Comparison of ENCODE assay signal across 19 cellular contexts in genomic region chr1:53943090-53943489, GRCh38. TPM values are rescaled to one million over a fixed set of nuclear protein-coding genes. Genes with fewer than 3 reads are reported as not detected.
DNase-seq lines count a peak whose midpoint lies in the region; ATAC-seq lines count a peak whose summit lies in the region.
"Had no signal": no experiment of that assay in that cellular context is flagged by ENCODE, and none has a peak within 500 bp of the region (broad histone marks: within the 10 kb centered on the region; RNA-seq: fewer than 3 reads in every experiment).

No MANE protein-coding gene starts in this region.

- H3K27ac ChIP-seq in CD4-positive, CD25-positive, alpha-beta regulatory T cell (ENCODE audit: insufficient read depth, low read length, poor library complexity, severe bottlenecking), result no peak overlapping the region
- H3K27ac ChIP-seq in CD8-positive, alpha-beta memory T cell (ENCODE audit: low read depth, low read length), result no peak overlapping the region
- no peak overlapping the region for H3K27ac ChIP-seq in naive thymus-derived CD4-positive, alpha-beta T cell (ENCODE audit: low read depth, low read length)
- H3K27ac ChIP-seq: hepatocyte, RWPE1, stomach had no signal

- H3K4me1 ChIP-seq in CD4-positive, CD25-positive, alpha-beta regulatory T cell (ENCODE audit: control insufficient read depth, insufficient read depth, low read length, poor library complexity, severe bottlenecking), result peaks cover 37% of the 10 kb centered on the region
- H3K4me1 ChIP-seq in CD8-positive, alpha-beta memory T cell (ENCODE audit: insufficient read depth, low read length), result peaks cover 38% of the 10 kb centered on the region
- H3K4me1 ChIP-seq in naive thymus-derived CD4-positive, alpha-beta T cell (ENCODE audit: control insufficient read depth in 2 of 2, insufficient read depth in 2 of 2, low read length in 2 of 2), result peaks cover 17 to 34% of the 10 kb centered on the region in 2 donors

- peaks cover 13% of the 10 kb centered on the region for H3K36me3 Mint-ChIP-seq in CD4-positive, CD25-positive, alpha-beta regulatory T cell
- peaks cover 4 to 20% (median 7%) of the 10 kb centered on the region in 3 donors for H3K36me3 Mint-ChIP-seq in CD8-positive, alpha-beta memory T cell
- peaks cover 46% of the 10 kb centered on the region for H3K36me3 Mint-ChIP-seq in activated T-helper 2 cell treated with anti-CD3 and anti-CD28 coated beads, Interferon-gamma antibody, Interleukin-2, Interleukin-4, amounts not matched to agents 10 μg/mL and 5 μg/mL and 100 μg/mL, durations not matched to agents 14 hours and 24 hours and 36 hours (ENCODE audit: low read depth)
- peaks cover 0 to 29% (median 9%) of the 10 kb centered on the region in 5 donors for H3K36me3 Mint-ChIP-seq in naive thymus-derived CD4-positive, alpha-beta T cell

- no peaks in the 10 kb centered on the region for H3K27me3 ChIP-seq in CD4-positive, CD25-positive, alpha-beta regulatory T cell (ENCODE audit: control insufficient read depth, insufficient read depth, low read length)
- H3K27me3 ChIP-seq in CD8-positive, alpha-beta memory T cell (ENCODE audit: insufficient read depth, low read length, poor library complexity, severe bottlenecking), result no peaks in the 10 kb centered on the region
- no peaks in the 10 kb centered on the region for H3K27me3 ChIP-seq in naive thymus-derived CD4-positive, alpha-beta T cell (ENCODE audit: control insufficient read depth in 2 of 2, insufficient read depth in 2 of 2, low read length in 2 of 2)
- H3K27me3 ChIP-seq: hepatocyte, stomach had no signal

- POLR2A ChIA-PET in CD8-positive, alpha-beta memory T cell (lab: Charles Lee), result interaction anchor here (1.6 kb wide), 1 partner anchor 54 kb away, joined by 4 read pairs; the partner anchor contains the start of gene YIPF1
- POLR2A ChIA-PET in naive thymus-derived CD4-positive, alpha-beta T cell (lab: Charles Lee), result interaction anchor here (0.6 kb wide), 1 partner anchor 961 kb away, joined by 5 read pairs; no protein-coding TSS in a partner anchor

- peak overlapping the region; percentile 68 to 98 (median 86) for H3K4me3 Mint-ChIP-seq in CD4-positive, CD25-positive, alpha-beta regulatory T cell
- H3K4me3 Mint-ChIP-seq in CD8-positive, alpha-beta memory T cell, result peak overlapping the region; percentile 14 to 99 (median 96)
- H3K4me3 Mint-ChIP-seq in activated T-helper 2 cell treated with anti-CD3 and anti-CD28 coated beads, Interferon-gamma antibody, Interleukin-2, Interleukin-4, amounts not matched to agents 10 μg/mL and 5 μg/mL and 100 μg/mL, durations not matched to agents 14 hours and 24 hours and 36 hours (ENCODE audit: low read depth), result peak overlapping the region; percentile 43
- peak overlapping the region in 8 of 10 donors; percentile 40 to 97 (median 71) for H3K4me3 Mint-ChIP-seq in naive thymus-derived CD4-positive, alpha-beta T cell

- H3K4me1 Mint-ChIP-seq in CD4-positive, CD25-positive, alpha-beta regulatory T cell, result peaks cover 29 to 61% (median 47%) of the 10 kb centered on the region in 4 donors
- peaks cover 47 to 73% (median 62%) of the 10 kb centered on the region in 3 donors for H3K4me1 Mint-ChIP-seq in CD8-positive, alpha-beta memory T cell
- H3K4me1 Mint-ChIP-seq in activated T-helper 2 cell treated with anti-CD3 and anti-CD28 coated beads, Interferon-gamma antibody, Interleukin-2, Interleukin-4, amounts not matched to agents 10 μg/mL and 5 μg/mL and 100 μg/mL, durations not matched to agents 14 hours and 24 hours and 36 hours (ENCODE audit: low read depth), result peaks cover 43% of the 10 kb centered on the region
- peaks cover 34 to 64% (median 54%) of the 10 kb centered on the region in 7 donors for H3K4me1 Mint-ChIP-seq in naive thymus-derived CD4-positive, alpha-beta T cell

- DNase-seq in CD4-positive, CD25-positive, alpha-beta regulatory T cell, result no peak
- DNase-seq in CD8-positive, alpha-beta memory T cell, result no peak
- DNase-seq in activated T-helper 2 cell treated with anti-CD3 and anti-CD28 coated beads, Interferon-gamma antibody, Interleukin-2, Interleukin-4, amounts not matched to agents 10 μg/mL and 5 μg/mL and 100 μg/mL, durations not matched to agents 14 hours and 24 hours and 36 hours (ENCODE audit: low spot score), result no peak
- DNase-seq in naive thymus-derived CD4-positive, alpha-beta T cell, result no peak
- DNase-seq in left ventricle myocardium superior (no peak), SW480 (ENCODE audit: low spot score) (no peak)
- no peak for DNase-seq in stimulated activated naive CD4-positive, alpha-beta T cell treated with Interleukin-2 at 50 U/mL for 16 hours (lab: John Stamatoyannopoulos, UW)
- DNase-seq: Calu3, islet precursor cell, NCI-H1105, NCI-H2107, NCI-H510A treated with DMSO at 0.1 percent for 48 hours, stomach had no signal

- H3K9me3 Mint-ChIP-seq in CD4-positive, CD25-positive, alpha-beta regulatory T cell, result no peaks in the 10 kb centered on the region
- H3K9me3 Mint-ChIP-seq in CD8-positive, alpha-beta memory T cell, result no peaks in the 10 kb centered on the region
- no peaks in the 10 kb centered on the region for H3K9me3 Mint-ChIP-seq in activated T-helper 2 cell treated with anti-CD3 and anti-CD28 coated beads, Interferon-gamma antibody, Interleukin-2, Interleukin-4, amounts not matched to agents 10 μg/mL and 5 μg/mL and 100 μg/mL, durations not matched to agents 14 hours and 24 hours and 36 hours
- H3K9me3 Mint-ChIP-seq in naive thymus-derived CD4-positive, alpha-beta T cell, result no peaks in the 10 kb centered on the region

- H3K4me3 ChIP-seq in CD4-positive, CD25-positive, alpha-beta regulatory T cell (ENCODE audit: low read depth, low read length), result peak overlapping the region; percentile 47
- H3K4me3 ChIP-seq in CD8-positive, alpha-beta memory T cell (ENCODE audit: low read length), result no peak overlapping the region
- H3K4me3 ChIP-seq in naive thymus-derived CD4-positive, alpha-beta T cell (ENCODE audit: low read length), result no peak overlapping the region
- H3K4me3 ChIP-seq: hepatocyte, stomach had no signal

- H3K9me3 ChIP-seq in CD4-positive, CD25-positive, alpha-beta regulatory T cell (ENCODE audit: control insufficient read depth in 2 of 2, low read length in 2 of 2), result no peaks in the 10 kb centered on the region
- no peaks in the 10 kb centered on the region for H3K9me3 ChIP-seq in CD8-positive, alpha-beta memory T cell (ENCODE audit: low read length)
- H3K9me3 ChIP-seq in naive thymus-derived CD4-positive, alpha-beta T cell (ENCODE audit: control insufficient read depth in 2 of 3, low read length in 3 of 3), result no peaks in the 10 kb centered on the region
- H3K9me3 ChIP-seq: stomach had no signal

- no peaks in the 10 kb centered on the region for H3K27me3 Mint-ChIP-seq in CD4-positive, CD25-positive, alpha-beta regulatory T cell
- no peaks in the 10 kb centered on the region for H3K27me3 Mint-ChIP-seq in CD8-positive, alpha-beta memory T cell
- no peaks in the 10 kb centered on the region for H3K27me3 Mint-ChIP-seq in activated T-helper 2 cell treated with anti-CD3 and anti-CD28 coated beads, Interferon-gamma antibody, Interleukin-2, Interleukin-4, amounts not matched to agents 10 μg/mL and 5 μg/mL and 100 μg/mL, durations not matched to agents 14 hours and 24 hours and 36 hours (ENCODE audit: low read depth)
- H3K27me3 Mint-ChIP-seq in naive thymus-derived CD4-positive, alpha-beta T cell, result no peaks in the 10 kb centered on the region

- ATAC-seq in CD4-positive, CD25-positive, alpha-beta regulatory T cell (ENCODE audit: low read depth in 2 of 2), result no peak
- no peak for ATAC-seq in naive thymus-derived CD4-positive, alpha-beta T cell
- ATAC-seq in left ventricle myocardium superior, result no peak

- CTCF ChIA-PET in CD8-positive, alpha-beta memory T cell (lab: Charles Lee), result interaction anchor here (1.2 to 3.2 kb wide), 3 partner anchors 17 to 83 kb away, joined by 4 to 13 read pairs (median 5); partner anchors contain the start of gene YIPF1
- CTCF ChIA-PET in naive thymus-derived CD4-positive, alpha-beta T cell (lab: Charles Lee), result no interaction called here

- H3K36me3 ChIP-seq in CD4-positive, CD25-positive, alpha-beta regulatory T cell (ENCODE audit: control insufficient read depth, insufficient read depth, low read length), result peaks cover 8% of the 10 kb centered on the region
- H3K36me3 ChIP-seq in CD8-positive, alpha-beta memory T cell (ENCODE audit: insufficient read depth, low read length), result no peaks in the 10 kb centered on the region
- H3K36me3 ChIP-seq in naive thymus-derived CD4-positive, alpha-beta T cell (ENCODE audit: control insufficient read depth in 2 of 3, insufficient read depth in 3 of 3, low read length in 3 of 3), result peaks cover 0 to 5% (median 0%) of the 10 kb centered on the region in 3 experiments

- H3K27ac Mint-ChIP-seq in CD4-positive, CD25-positive, alpha-beta regulatory T cell, result peak overlapping the region in 1 of 3 donors; percentile 3
- H3K27ac Mint-ChIP-seq in CD8-positive, alpha-beta memory T cell, result peak overlapping the region in 4 of 8 donors; percentile 1 to 53 (median 22)
- H3K27ac Mint-ChIP-seq in activated T-helper 2 cell treated with anti-CD3 and anti-CD28 coated beads, Interferon-gamma antibody, Interleukin-2, Interleukin-4, amounts not matched to agents 10 μg/mL and 5 μg/mL and 100 μg/mL, durations not matched to agents 14 hours and 24 hours and 36 hours, result peak overlapping the region; percentile 59
- H3K27ac Mint-ChIP-seq in naive thymus-derived CD4-positive, alpha-beta T cell, result peak overlapping the region in 3 of 9 donors; percentile 11 to 54 (median 42)

- intact Hi-C loops in activated T-helper 2 cell treated with anti-CD3 and anti-CD28 coated beads, Interferon-gamma antibody, Interleukin-2, Interleukin-4, amounts not matched to agents 10 μg/mL and 5 μg/mL and 100 μg/mL, durations not matched to agents 14 hours and 24 hours and 36 hours (cut with micrococcal nuclease), result loop anchor here (10.0 kb wide), 1 partner anchor 462 kb away; the partner anchor contains the start of gene SSBP3
- intact Hi-C loops in naive thymus-derived CD4-positive, alpha-beta T cell (cut with micrococcal nuclease), result loop anchor here in 1 of 2 donors (10.0 kb wide), 2 partner anchors 1218 to 1388 kb away; partner anchors contain the start of genes TUT4 and ZYG11B
- intact Hi-C loops in left ventricle myocardium superior (cut with micrococcal nuclease), result no loop called here

RNA-seq across cellular contexts. Expression of gene IFT25, which starts 2.4 kb away (rescaled TPM):
- 23.0 TPM for total RNA-seq in CD4-positive, CD25-positive, alpha-beta regulatory T cell
- 10 to 100 TPM; 57.6 to 74.7 (median 66.6) TPM for polyA plus RNA-seq in CD4-positive, CD25-positive, alpha-beta regulatory T cell
- 10 to 100 TPM; 57.2 to 57.8 TPM for total RNA-seq in CD8-positive, alpha-beta memory T cell
- polyA plus RNA-seq in CD8-positive, alpha-beta memory T cell, result 59.9 TPM
- 52.9 and 54.3 TPM in 2 replicates for total RNA-seq in activated T-helper 2 cell treated with anti-CD3 and anti-CD28 coated beads, Interferon-gamma antibody, Interleukin-2, Interleukin-4, amounts not matched to agents 10 μg/mL and 5 μg/mL and 100 μg/mL, durations not matched to agents 14 hours and 24 hours and 36 hours
- 10 to 100 TPM; 17.5 to 59.9 (median 41.3) TPM for total RNA-seq in naive thymus-derived CD4-positive, alpha-beta T cell
- 10 to 100 TPM; 38.0 to 53.7 TPM for polyA plus RNA-seq in naive thymus-derived CD4-positive, alpha-beta T cell
- total RNA-seq in left ventricle myocardium superior, result 8.8 TPM

RNA-seq across cellular contexts. Expression of gene LRRC42, which starts 3.1 kb away (rescaled TPM):
- total RNA-seq in CD4-positive, CD25-positive, alpha-beta regulatory T cell, result 6.9 TPM
- polyA plus RNA-seq in CD4-positive, CD25-positive, alpha-beta regulatory T cell, result 10 to 100 TPM in 1 of 4 donors, 1 to 10 TPM in 3; 7.3 to 11.9 (median 8.4) TPM
- 10 to 100 TPM; 23.6 to 25.7 TPM for total RNA-seq in CD8-positive, alpha-beta memory T cell
- 8.3 TPM for polyA plus RNA-seq in CD8-positive, alpha-beta memory T cell
- total RNA-seq in activated T-helper 2 cell treated with anti-CD3 and anti-CD28 coated beads, Interferon-gamma antibody, Interleukin-2, Interleukin-4, amounts not matched to agents 10 μg/mL and 5 μg/mL and 100 μg/mL, durations not matched to agents 14 hours and 24 hours and 36 hours, result 32.4 and 34.9 TPM in 2 replicates
- total RNA-seq in naive thymus-derived CD4-positive, alpha-beta T cell, result 10 to 100 TPM in 1 of 5 experiments, 1 to 10 TPM in 4; 6.2 to 20.3 (median 7.8) TPM
- polyA plus RNA-seq in naive thymus-derived CD4-positive, alpha-beta T cell, result 10 to 100 TPM in 1 of 2 donors, 1 to 10 TPM in 1; 7.7 to 13.8 TPM
- 13.2 TPM for total RNA-seq in left ventricle myocardium superior

RNA-seq across cellular contexts. Expression of gene DIO1, which starts 49.1 kb away (rescaled TPM):
- total RNA-seq in CD4-positive, CD25-positive, alpha-beta regulatory T cell, result not detected
- under 1 TPM in 1 of 4 donors, not detected in 3; 0.09 TPM for polyA plus RNA-seq in CD4-positive, CD25-positive, alpha-beta regulatory T cell
- not detected for total RNA-seq in CD8-positive, alpha-beta memory T cell
- polyA plus RNA-seq in CD8-positive, alpha-beta memory T cell, result not detected
- total RNA-seq in activated T-helper 2 cell treated with anti-CD3 and anti-CD28 coated beads, Interferon-gamma antibody, Interleukin-2, Interleukin-4, amounts not matched to agents 10 μg/mL and 5 μg/mL and 100 μg/mL, durations not matched to agents 14 hours and 24 hours and 36 hours, result not detected in 2 replicates
- not detected for total RNA-seq in naive thymus-derived CD4-positive, alpha-beta T cell
- polyA plus RNA-seq in naive thymus-derived CD4-positive, alpha-beta T cell, result not detected
- total RNA-seq in left ventricle myocardium superior, result not detected
- total RNA-seq: Calu3, H1, HT-29, mammary epithelial cell, myocyte, stomach had no signal
- polyA plus RNA-seq: mammary epithelial cell, stomach had no signal

RNA-seq across cellular contexts. Expression of gene YIPF1, which starts 53.5 kb away (rescaled TPM):
- 16.0 TPM for total RNA-seq in CD4-positive, CD25-positive, alpha-beta regulatory T cell
- polyA plus RNA-seq in CD4-positive, CD25-positive, alpha-beta regulatory T cell, result 10 to 100 TPM; 35.8 to 51.4 (median 38.8) TPM
- 10 to 100 TPM; 17.2 to 17.4 TPM for total RNA-seq in CD8-positive, alpha-beta memory T cell
- 30.7 TPM for polyA plus RNA-seq in CD8-positive, alpha-beta memory T cell
- total RNA-seq in activated T-helper 2 cell treated with anti-CD3 and anti-CD28 coated beads, Interferon-gamma antibody, Interleukin-2, Interleukin-4, amounts not matched to agents 10 μg/mL and 5 μg/mL and 100 μg/mL, durations not matched to agents 14 hours and 24 hours and 36 hours, result 14.8 and 15.6 TPM in 2 replicates
- 10 to 100 TPM; 10.5 to 18.0 (median 16.3) TPM for total RNA-seq in naive thymus-derived CD4-positive, alpha-beta T cell
- 10 to 100 TPM; 20.6 to 27.4 TPM for polyA plus RNA-seq in naive thymus-derived CD4-positive, alpha-beta T cell
- total RNA-seq in left ventricle myocardium superior, result 12.5 TPM

Comparison
In these comparisons a context has a peak if more than half of its experiments do, and no peak if none do; other contexts are left out.
1. H3K4me3 Mint-ChIP-seq: peak in every context shown above with its lines; median percentile 96 in CD8-positive, alpha-beta memory T cell; 86 in CD4-positive, CD25-positive, alpha-beta regulatory T cell; 71 in naive thymus-derived CD4-positive, alpha-beta T cell; 43 in activated T-helper 2 cell treated with anti-CD3 and anti-CD28 coated beads, Interferon-gamma antibody, Interleukin-2, Interleukin-4, amounts not matched to agents 10 μg/mL and 5 μg/mL and 100 μg/mL, durations not matched to agents 14 hours and 24 hours and 36 hours.